Comparison of ENCODE assay signal across 8 cellular contexts in genomic region chr4:128286474-128287158, GRCh38. TPM values are rescaled to one million over a fixed set of nuclear protein-coding genes. Genes with fewer than 3 reads are reported as not detected.
DNase-seq lines count a peak whose midpoint lies in the region; ATAC-seq and TF ChIP-seq lines count a peak whose summit lies in the region.

No MANE protein-coding gene starts in this region.

- H3K27me3 ChIP-seq in tibial artery, result no peaks in the 10 kb centered on the region

- ATAC-seq in GM18498 (IDR thresholded peaks at IDR 0.05; ENCODE audit: unreplicated experiment) (peak; percentile 26), HG03354 (IDR thresholded peaks at IDR 0.05; ENCODE audit: poor library complexity, severe bottlenecking, unreplicated experiment) (peak; percentile 19)

- DNase-seq in AML-193 (lab: John Stamatoyannopoulos, UW), result peak; percentile 60 to 61
- peak; percentile 26 for DNase-seq in RPMI7951 (ENCODE audit: low read depth)
- peak; percentile 56 to 58 for DNase-seq in cardiac fibroblast (ENCODE audit: low read depth in 2 of 2)
- DNase-seq in lung microvascular endothelial cell (ENCODE audit: low read depth in 2 of 2), result peak; percentile 30 to 52
- no peak for DNase-seq in tibial artery
- no peak for DNase-seq in ecto neural progenitor cell (ENCODE audit: low spot score)

- TF ChIP-seq CTCF in cardiac fibroblast (IDR thresholded peaks at IDR 0.05; ENCODE audit: low read depth, low read length), result no peak
- TF ChIP-seq CTCF in tibial artery (IDR thresholded peaks at IDR 0.05), result no peak

- intact Hi-C loops in tibial artery (cut with DNase I; ENCODE audit: low total_unique reads), result loop anchor here (2.0 to 10.0 kb wide), 4 partner anchors 100 to 526 kb away; partner anchors contain the start of genes ABHD18 and MFSD8

- no peaks in the 10 kb centered on the region for H3K9me3 ChIP-seq in tibial artery

- H3K4me3 ChIP-seq in cardiac fibroblast (replicated peaks in 1 of 2; ENCODE audit: low read depth in 2 of 2, low read length in 2 of 2) (peak overlapping the region; percentile 78 to 88), tibial artery (peak overlapping the region; percentile 89 to 97)

- peaks cover 0 to 33% (median 18%) of the 10 kb centered on the region in 4 donors for H3K4me1 ChIP-seq in tibial artery

- H3K27ac ChIP-seq in tibial artery, result peak overlapping the region; percentile 95 to 96

- no peaks in the 10 kb centered on the region for H3K36me3 ChIP-seq in tibial artery

RNA-seq across cellular contexts. Expression of gene PGRMC2, which starts 1.0 kb away (rescaled TPM):
- 13.6 and 15.6 TPM in 2 replicates for total RNA-seq in RPMI7951 (2014; rRNA removed; shearing (Covaris generic))
- 14.2 and 19.2 TPM in 2 replicates for total RNA-seq in lung microvascular endothelial cell

Comparison
In these comparisons a context has a peak if more than half of its experiments do, and no peak if none do; other contexts are left out.
1. DNase-seq: peak in AML-193 (2 of 2), RPMI7951 (single experiment), cardiac fibroblast (2 of 2) and lung microvascular endothelial cell (2 of 2); none in tibial artery (0 of 2) and ecto neural progenitor cell (single experiment).